In genomic region chr2:84960157-84960506, GRCh38 we compare ENCODE assay signal across 15 cellular contexts. TPM values are rescaled to one million over a fixed set of nuclear protein-coding genes. Genes with fewer than 3 reads are reported as not detected.
A peak's percentile ranks its signal among the peaks of the same experiment; 100 is the strongest.
DNase-seq lines count a peak whose midpoint lies in the region; ATAC-seq, FAIRE-seq and TF ChIP-seq lines count a peak whose summit lies in the region.
"Had no signal": no experiment of that assay in that cellular context is flagged by ENCODE, and none has a peak within 500 bp of the region (broad histone marks: within the 10 kb centered on the region; RNA-seq: fewer than 3 reads in every experiment).

No MANE protein-coding gene starts in this region.

- H3K79me2 ChIP-seq in ACC112 (ENCODE audit: control insufficient read depth, insufficient read depth, low read length, unreplicated experiment) (peaks cover 13% of the 10 kb centered on the region), astrocyte (ENCODE audit: insufficient read depth, low read length) (peaks cover 15% of the 10 kb centered on the region)

- FAIRE-seq in astrocyte (lab: Jason Lieb, UNC) = no peak

- no peak overlapping the region for H4K8ac ChIP-seq in mesenchymal stem cell (ENCODE audit: low read length)

- 65% methylated on average over 2 of the region's 3 CpGs for WGBS in mesenchymal stem cell

- H2BK12ac ChIP-seq in mesenchymal stem cell (ENCODE audit: low read length in 2 of 2) = peak overlapping the region in 1 of 2 experiments; percentile 88

- ATAC-seq in HG03460 (IDR thresholded peaks at IDR 0.05; ENCODE audit: unreplicated experiment) = no peak
- ATAC-seq: T-cell had no signal

- no peak overlapping the region for H3K23ac ChIP-seq in mesenchymal stem cell (ENCODE audit: low read length in 2 of 2)

- DNase-seq in astrocyte (ENCODE audit: low read depth) (no peak), mesenchymal stem cell (no peak), NCI-H2227 treated with DMSO at 0.1 percent for 48 hours (lab: John Stamatoyannopoulos, UW) (no peak), WERI-Rb-1 (no peak), NCI-H2029 (lab: John Stamatoyannopoulos, UW) (no peak)
- DNase-seq: activated naive CD4-positive, alpha-beta T cell treated with anti-CD3 and anti-CD28 coated beads for 36 hours; dermis blood vessel endothelial cell; NCI-H774; stimulated activated CD4-positive, alpha-beta T cell treated with anti-CD3 and anti-CD28 coated beads, Interleukin-12 subunit alpha, Interleukin-12 subunit beta, amount 100 ng/mL, for 4 hours; T-cell had no signal

- H3K9ac ChIP-seq in astrocyte (ENCODE audit: low read length) (peak overlapping the region; percentile 61), mesenchymal stem cell (ENCODE audit: low read length) (no peak overlapping the region)

- H2BK5ac ChIP-seq in mesenchymal stem cell (ENCODE audit: low read depth, low read length, poor library complexity, severe bottlenecking) = no peak overlapping the region

- H3K36me3 ChIP-seq in ACC112 (ENCODE audit: insufficient read depth, low read length) (peaks cover 6% of the 10 kb centered on the region; the same call in 1 of the 2 replicates), HEK293 (ENCODE audit: control insufficient read depth in 2 of 2, insufficient read depth in 1 of 2, low read length in 2 of 2) (peaks cover 4 to 8% of the 10 kb centered on the region in 2 experiments; a peak in 2 of 3 replicates), astrocyte (ENCODE audit: insufficient read depth, low read length) (peaks cover 3% of the 10 kb centered on the region), mesenchymal stem cell (ENCODE audit: control insufficient read depth in 1 of 2, insufficient read depth in 2 of 2, low read depth in 1 of 2, low read length in 2 of 2) (peaks cover 3 to 15% of the 10 kb centered on the region in 2 experiments), WERI-Rb-1 (no peaks in the 10 kb centered on the region; the same call in 1 of the 2 replicates)
- H3K36me3 ChIP-seq: vagina had no signal

- H2BK120ac ChIP-seq in mesenchymal stem cell (ENCODE audit: low read depth, low read length) = no peak overlapping the region

- peak overlapping the region; percentile 81 for H2AK5ac ChIP-seq in mesenchymal stem cell (ENCODE audit: low read length, severe bottlenecking)

- H3K79me1 ChIP-seq in mesenchymal stem cell (replicated peaks; ENCODE audit: low read length, poor library complexity, severe bottlenecking) = peaks cover 4% of the 10 kb centered on the region

- H4K91ac ChIP-seq in mesenchymal stem cell (ENCODE audit: low read length) = no peak overlapping the region

- no peak overlapping the region for H2AFZ ChIP-seq in ACC112 (ENCODE audit: low read length, unreplicated experiment)
- no peak overlapping the region for H2AFZ ChIP-seq in astrocyte (ENCODE audit: low read depth, low read length)
- no peak overlapping the region for H2AFZ ChIP-seq in mesenchymal stem cell (ENCODE audit: low read depth, low read length)

- peak overlapping the region in 1 of 2 experiments; percentile 37 for H3K18ac ChIP-seq in mesenchymal stem cell (ENCODE audit: low read depth in 1 of 2, low read length in 2 of 2)

- H3K9me3 Mint-ChIP-seq in astrocyte (ENCODE audit: unreplicated experiment) = no peaks in the 10 kb centered on the region
- H3K9me3 Mint-ChIP-seq: activated naive CD4-positive, alpha-beta T cell treated with anti-CD3 and anti-CD28 coated beads for 36 hours; T-cell had no signal

- H3K27ac Mint-ChIP-seq in astrocyte (ENCODE audit: unreplicated experiment) = peak overlapping the region; percentile 66

- H3K14ac ChIP-seq in mesenchymal stem cell (ENCODE audit: low read length in 2 of 2) = no peak overlapping the region

- no peaks in the 10 kb centered on the region for H3K27me3 ChIP-seq in ACC112 (ENCODE audit: insufficient read depth, low read length)
- no peaks in the 10 kb centered on the region for H3K27me3 ChIP-seq in astrocyte (ENCODE audit: insufficient read depth, low read length)
- no peaks in the 10 kb centered on the region for H3K27me3 ChIP-seq in mesenchymal stem cell (ENCODE audit: control insufficient read depth in 1 of 2, insufficient read depth in 1 of 2, low read length in 2 of 2)
- H3K27me3 ChIP-seq in WERI-Rb-1 (ENCODE audit: insufficient read depth, low read depth, severe bottlenecking) = no peaks in the 10 kb centered on the region
- H3K27me3 ChIP-seq: vagina had no signal

- no peak overlapping the region for H3K4ac ChIP-seq in mesenchymal stem cell (ENCODE audit: low read depth in 1 of 2, low read length in 2 of 2)

- peaks cover 13% of the 10 kb centered on the region for H4K20me1 ChIP-seq in astrocyte (ENCODE audit: insufficient read depth, low read length)

- POLR2A ChIA-PET in HEK293 (lab: Yijun Ruan, JAX) = interaction anchor here (0.6 to 4.4 kb wide), 8 partner anchors 10 to 178 kb away, joined by 3 to 59 read pairs (median 6); partner anchors contain the start of gene KCMF1

- no peaks in the 10 kb centered on the region for H3K27me3 Mint-ChIP-seq in astrocyte (ENCODE audit: low read depth, unreplicated experiment)
- H3K27me3 Mint-ChIP-seq: T-cell had no signal

- peaks cover 34% of the 10 kb centered on the region for H3K4me1 Mint-ChIP-seq in astrocyte (ENCODE audit: low read depth, unreplicated experiment)

- H3K9me3 ChIP-seq in HEK293 (ENCODE audit: control insufficient read depth, insufficient read depth, low read depth, low read length) (no peaks in the 10 kb centered on the region), astrocyte (ENCODE audit: insufficient read depth, low read depth, low read length) (no peaks in the 10 kb centered on the region), mesenchymal stem cell (ENCODE audit: control insufficient read depth, low read length) (no peaks in the 10 kb centered on the region), WERI-Rb-1 (ENCODE audit: severe bottlenecking) (no peaks in the 10 kb centered on the region)
- H3K9me3 ChIP-seq: vagina had no signal

- H3K4me2 ChIP-seq in astrocyte (ENCODE audit: low read length) (peak overlapping the region; percentile 66), mesenchymal stem cell (ENCODE audit: low read length, poor library complexity, severe bottlenecking) (no peak overlapping the region)

- H3K4me1 ChIP-seq in ACC112 (ENCODE audit: control insufficient read depth, insufficient read depth, low read length, unreplicated experiment) (peaks cover 52% of the 10 kb centered on the region), HEK293 (ENCODE audit: control insufficient read depth, insufficient read depth, low read length) (peaks cover 27% of the 10 kb centered on the region), astrocyte (ENCODE audit: insufficient read depth, low read length) (peaks cover 35% of the 10 kb centered on the region), mesenchymal stem cell (ENCODE audit: control insufficient read depth, insufficient read depth, low read depth, low read length) (peaks cover 20% of the 10 kb centered on the region)

- CTCF ChIA-PET in HEK293 (lab: Yijun Ruan, JAX) = interaction anchor here (0.8 to 1.6 kb wide), 2 partner anchors 34 to 340 kb away, joined by 4 read pairs; no protein-coding TSS in a partner anchor

- TF ChIP-seq CTCF in HEK293 (tag by site-specific recombination; IDR thresholded peaks at IDR 0.05) = no peak
- TF ChIP-seq CTCF in astrocyte (IDR thresholded peaks at IDR 0.05; ENCODE audit: insufficient read depth, low read depth, low read length) = no peak
- no peak for TF ChIP-seq CTCF in WERI-Rb-1 (IDR thresholded peaks at IDR 0.05; ENCODE audit: low read depth, low read length)

- H3K4me3 ChIP-seq in ACC112 (ENCODE audit: low read depth, low read length) (no peak overlapping the region), HEK293 (ENCODE audit: low read depth, low read length) (no peak overlapping the region), astrocyte (ENCODE audit: insufficient read depth, low read depth, low read length) (no peak overlapping the region), mesenchymal stem cell (ENCODE audit: insufficient read depth in 1 of 2, low read depth in 1 of 2, low read length in 2 of 2) (no peak overlapping the region), WERI-Rb-1 (ENCODE audit: low read depth, low read length) (no peak overlapping the region)
- H3K4me3 ChIP-seq: vagina had no signal

- H3K36me3 Mint-ChIP-seq in astrocyte (ENCODE audit: low read depth, unreplicated experiment) = peaks cover 12% of the 10 kb centered on the region

- H3K27ac ChIP-seq in ACC112 (ENCODE audit: low read depth, low read length) = peak overlapping the region; percentile 95
- H3K27ac ChIP-seq in HEK293 (ENCODE audit: extremely low read depth, low read depth, low read length) = peak overlapping the region; percentile 44; the same call in 1 of the 2 replicates
- peak overlapping the region; percentile 91 for H3K27ac ChIP-seq in astrocyte (ENCODE audit: low read depth, low read length)
- H3K27ac ChIP-seq in mesenchymal stem cell (ENCODE audit: low read length, poor library complexity, severe bottlenecking) = peak overlapping the region; percentile 99
- H3K27ac ChIP-seq in WERI-Rb-1 = no peak overlapping the region
- H3K27ac ChIP-seq: vagina had no signal

- H2BK15ac ChIP-seq in mesenchymal stem cell (ENCODE audit: low read depth, poor library complexity, severe bottlenecking) = no peak overlapping the region

- H3K4me3 Mint-ChIP-seq in astrocyte (ENCODE audit: unreplicated experiment) = no peak overlapping the region
- H3K4me3 Mint-ChIP-seq: activated naive CD4-positive, alpha-beta T cell treated with anti-CD3 and anti-CD28 coated beads for 36 hours; brain; T-cell had no signal

TF ChIP-seq in HEK293, 187 proteins besides CTCF, POLR2A, EP300 and RAD21 (continues in another document):
- TF ChIP-seq ZNF18 (tag by site-specific recombination; IDR thresholded peaks at IDR 0.05) = no peak
- 0 out of 2 replicates have a peak, but pooled peaks have one; percentile 2 for TF ChIP-seq OSR2 (tag by site-specific recombination; IDR thresholded peaks at IDR 0.05)
- TF ChIP-seq ZNF140 (tag by site-specific recombination; IDR thresholded peaks at IDR 0.05) = no peak
- TF ChIP-seq ZNF423 (tag by site-specific recombination; IDR thresholded peaks at IDR 0.05) = peak; percentile 5; the same call in 1 of the 2 replicates
- TF ChIP-seq ZNF544 (tag by site-specific recombination; IDR thresholded peaks at IDR 0.05) = no peak
- no peak for TF ChIP-seq ZNF791 (tag by site-specific recombination; IDR thresholded peaks at IDR 0.05)

RNA-seq across cellular contexts. Expression of gene KCMF1, which starts 10.8 kb away (rescaled TPM):
- total RNA-seq in astrocyte = 90.8 and 105 TPM in 2 replicates
- 33.7 TPM for polyA plus RNA-seq in mesenchymal stem cell (2013, experiment 1 of 2)
- 36.1 TPM for polyA plus RNA-seq in mesenchymal stem cell (2013, experiment 2 of 2)

RNA-seq across cellular contexts. Expression of gene TMSB10, which starts 54.7 kb away (rescaled TPM):
- total RNA-seq in astrocyte = 2,866 and 3,439 TPM in 2 replicates
- 4,228 TPM for polyA plus RNA-seq in mesenchymal stem cell (2013, experiment 1 of 2)
- 4,226 TPM for polyA plus RNA-seq in mesenchymal stem cell (2013, experiment 2 of 2)
